In the genomic region with DNA sequence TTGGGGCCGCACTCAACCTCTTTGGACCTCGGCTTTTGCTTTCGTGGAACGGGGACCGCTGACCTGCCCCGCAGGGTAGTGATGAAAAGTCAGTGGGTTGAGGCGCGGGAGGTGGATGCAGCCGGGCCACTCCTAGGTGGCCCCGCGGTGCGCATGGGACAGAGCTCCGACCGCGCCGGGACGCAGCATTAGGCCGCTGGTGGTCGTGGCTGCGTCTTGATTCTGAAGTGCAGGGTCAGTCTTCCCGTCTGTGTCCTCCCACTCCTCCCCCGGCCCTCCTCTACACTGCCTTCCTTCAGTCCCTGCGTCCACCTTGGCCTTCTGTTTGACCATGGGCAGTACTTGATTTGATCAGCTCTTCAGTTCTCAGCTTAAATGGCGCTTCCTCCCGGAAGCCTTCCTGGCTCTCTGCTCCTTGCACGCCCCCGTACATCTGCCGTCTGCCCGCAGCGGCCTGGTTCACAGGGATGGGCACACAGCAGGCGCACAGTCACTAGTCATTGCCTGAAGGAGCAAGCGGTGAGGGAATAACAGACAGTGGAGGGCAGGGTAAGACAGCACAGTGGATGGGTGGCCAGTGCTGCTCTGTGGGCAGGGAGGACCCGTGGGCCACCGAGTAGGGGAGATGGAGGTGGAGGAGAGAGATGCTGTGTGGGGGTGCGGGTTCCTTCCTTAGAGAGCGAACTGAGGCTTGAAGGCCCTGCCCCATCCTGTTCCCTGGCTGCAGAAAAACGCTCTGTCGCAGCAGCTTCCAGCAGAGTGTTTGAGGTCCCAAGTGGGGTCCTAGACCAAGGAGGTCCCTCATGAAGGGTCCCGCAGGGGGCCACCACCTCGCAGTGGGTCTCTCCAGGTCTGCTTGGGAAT, we compare ENCODE assay signal across 8 cellular contexts. TPM values are rescaled to one million over a fixed set of nuclear protein-coding genes. Genes with fewer than 3 reads are reported as not detected.
DNase-seq lines count a peak whose midpoint lies in the region; ATAC-seq lines count a peak whose summit lies in the region.

No MANE protein-coding gene starts in this region.

- H3K56ac ChIP-seq in mesendoderm (ENCODE audit: low read length) = peak overlapping the region; percentile 81

- peak overlapping the region; percentile 54 for H3K9ac ChIP-seq in mesendoderm (ENCODE audit: low read length)

- no peak overlapping the region for H3K4ac ChIP-seq in mesendoderm (ENCODE audit: low read depth, low read length)

- no peak for ATAC-seq in GM18498 (IDR thresholded peaks at IDR 0.05; ENCODE audit: unreplicated experiment)

- no peak overlapping the region for H3K18ac ChIP-seq in mesendoderm (ENCODE audit: low read length)

- peak overlapping the region; percentile 84 for H3K4me2 ChIP-seq in mesendoderm (ENCODE audit: low read length)

- no peak overlapping the region for H2BK15ac ChIP-seq in mesendoderm (replicated peaks; ENCODE audit: low read depth)

- peak; percentile 21 for DNase-seq in SIG-M5 treated with dmso at 0.1 percent for 504 hours (lab: John Stamatoyannopoulos, UW; ENCODE audit: unreplicated experiment)
- no peak for DNase-seq in SIG-M5 (lab: John Stamatoyannopoulos, UW)
- peak; percentile 7 for DNase-seq in SW480 (ENCODE audit: low spot score)
- DNase-seq in dermis blood vessel endothelial cell = peak; percentile 55
- peak; percentile 19 for DNase-seq in mesendoderm
- DNase-seq in NCI-H1694 treated with DMSO at 0.1 percent for 48 hours (lab: John Stamatoyannopoulos, UW) = no peak

- no peak overlapping the region for H2BK120ac ChIP-seq in mesendoderm (ENCODE audit: low read depth, low read length)

- H3K9me3 ChIP-seq in thymus (ENCODE audit: control insufficient read depth) = no peaks in the 10 kb centered on the region

- H3K27ac ChIP-seq in mesendoderm (ENCODE audit: low read depth, low read length) = no peak overlapping the region
- H3K27ac ChIP-seq in thymus (ENCODE audit: low read depth) = peak overlapping the region; percentile 67

- H4K5ac ChIP-seq in mesendoderm (ENCODE audit: low read length) = no peak overlapping the region

- no peaks in the 10 kb centered on the region for H3K79me2 ChIP-seq in mesendoderm (ENCODE audit: control insufficient read depth, insufficient read depth, low read length)

- H4K8ac ChIP-seq in mesendoderm (ENCODE audit: low read depth, low read length) = no peak overlapping the region

- peak overlapping the region; percentile 50 for H3K4me3 ChIP-seq in mesendoderm (ENCODE audit: low read length)
- peak overlapping the region; percentile 73 for H3K4me3 ChIP-seq in thymus (ENCODE audit: low read length)

- H3K79me1 ChIP-seq in mesendoderm (ENCODE audit: low read length) = no peaks in the 10 kb centered on the region

- WGBS in mesendoderm (ENCODE audit: extremely low coverage, insufficient coverage, low lambda C conversion rate) = no CpG with 5 or more reads among the region's 40 CpGs
- WGBS in thymus = 6% methylated on average over 40 of the region's 40 CpGs

- H3K36me3 ChIP-seq in mesendoderm (ENCODE audit: control insufficient read depth, insufficient read depth, low read length) (no peaks in the 10 kb centered on the region), thymus (ENCODE audit: control insufficient read depth, insufficient read depth) (peaks cover 9% of the 10 kb centered on the region)

- no peak overlapping the region for H3K23ac ChIP-seq in mesendoderm (ENCODE audit: low read length)

- H3K4me1 ChIP-seq in mesendoderm (ENCODE audit: control insufficient read depth, low read depth, low read length) (no peaks in the 10 kb centered on the region), thymus (ENCODE audit: control insufficient read depth, insufficient read depth, low read length) (peaks cover 21% of the 10 kb centered on the region)

- H2BK5ac ChIP-seq in mesendoderm (ENCODE audit: low read length) = no peak overlapping the region

- H3K27me3 ChIP-seq in mesendoderm (ENCODE audit: insufficient read depth, low read length, poor library complexity) (no peaks in the 10 kb centered on the region), thymus (ENCODE audit: control insufficient read depth, insufficient read depth) (no peaks in the 10 kb centered on the region)

- H2AK5ac ChIP-seq in mesendoderm (ENCODE audit: low read length) = no peak overlapping the region

RNA-seq across cellular contexts. Expression of gene THEMIS2, which starts 0.7 kb away (rescaled TPM):
- 21.8 and 27.9 TPM in 2 replicates for total RNA-seq in dermis blood vessel endothelial cell
- polyA plus RNA-seq in mesendoderm (2013, experiment 1 of 2) = 3.9 TPM
- 4.1 TPM for polyA plus RNA-seq in mesendoderm (2013, experiment 2 of 2)
- polyA plus RNA-seq in thymus = 64.4 TPM

RNA-seq across cellular contexts. Expression of gene RPA2, which starts 41.3 kb away (rescaled TPM):
- 33.2 and 50.1 TPM in 2 replicates for total RNA-seq in dermis blood vessel endothelial cell
- polyA plus RNA-seq in mesendoderm (2013, experiment 1 of 2) = 42.2 TPM
- polyA plus RNA-seq in mesendoderm (2013, experiment 2 of 2) = 43.2 TPM
- polyA plus RNA-seq in thymus = 52.9 TPM

RNA-seq across cellular contexts. Expression of gene PPP1R8, which starts 42.5 kb away (rescaled TPM):
- total RNA-seq in dermis blood vessel endothelial cell = 51.2 and 65.1 TPM in 2 replicates
- 50.8 TPM for polyA plus RNA-seq in mesendoderm (2013, experiment 1 of 2)
- polyA plus RNA-seq in mesendoderm (2013, experiment 2 of 2) = 49.6 TPM
- 39.7 TPM for polyA plus RNA-seq in thymus

Comparison
In these comparisons a context has a peak if more than half of its experiments do, and no peak if none do; other contexts are left out.
1. DNase-seq: peak in SIG-M5 treated with dmso at 0.1 percent for 504 hours (single experiment), SW480 (single experiment), dermis blood vessel endothelial cell (single experiment) and mesendoderm (single experiment); none in SIG-M5 (single experiment) and NCI-H1694 treated with DMSO at 0.1 percent for 48 hours (single experiment).